In genomic region chr5:77066823-77067442, GRCh38 we compare ENCODE assay signal across 12 cellular contexts. TPM values are rescaled to one million over a fixed set of nuclear protein-coding genes. Genes with fewer than 3 reads are reported as not detected.
DNase-seq lines count a peak whose midpoint lies in the region; ATAC-seq and TF ChIP-seq lines count a peak whose summit lies in the region.
"Had no signal": no experiment of that assay in that cellular context is flagged by ENCODE, and none has a peak within 500 bp of the region (broad histone marks: within the 10 kb centered on the region; RNA-seq: fewer than 3 reads in every experiment).

No MANE protein-coding gene starts in this region.

- peaks cover 8% of the 10 kb centered on the region for H3K4me1 Mint-ChIP-seq in stimulated activated effector memory CD8-positive, alpha-beta T cell treated with anti-CD3 and anti-CD28 coated beads, Interleukin-12 subunit alpha, Interleukin-12 subunit beta, amount 100 ng/mL, for 72 hours

- H3K36me3 Mint-ChIP-seq in stimulated activated effector memory CD8-positive, alpha-beta T cell treated with anti-CD3 and anti-CD28 coated beads, Interleukin-12 subunit alpha, Interleukin-12 subunit beta, amount 100 ng/mL, for 72 hours, result peaks cover 54% of the 10 kb centered on the region

- DNase-seq in AG09319 (ENCODE audit: extremely low read depth, low read depth) (peak; percentile 43), LHCN-M2 (ENCODE audit: low read depth) (peak; percentile 56), fibroblast of pulmonary artery (ENCODE audit: low read depth) (peak; percentile 73), HuH-7.5 (ENCODE audit: low spot score) (no peak), dermis blood vessel endothelial cell (no peak), SW 1271 (lab: John Stamatoyannopoulos, UW) (no peak)
- no peak for DNase-seq in stimulated activated effector memory CD8-positive, alpha-beta T cell treated with anti-CD3 and anti-CD28 coated beads, Interleukin-12 subunit alpha, Interleukin-12 subunit beta, amount 100 ng/mL, for 72 hours (ENCODE audit: low spot score in 2 of 2)
- DNase-seq: activated B cell treated with CpG ODN at 0.5 μM for 24 hours, caudate nucleus, NCI-H2227 treated with DMSO at 0.1 percent for 48 hours, upper lobe of right lung had no signal

- no peak overlapping the region for H3K4me3 Mint-ChIP-seq in stimulated activated effector memory CD8-positive, alpha-beta T cell treated with anti-CD3 and anti-CD28 coated beads, Interleukin-12 subunit alpha, Interleukin-12 subunit beta, amount 100 ng/mL, for 72 hours
- H3K4me3 Mint-ChIP-seq: activated B cell treated with CpG ODN at 0.5 μM for 24 hours had no signal

- TF ChIP-seq CTCF in AG09319 (IDR thresholded peaks at IDR 0.05; ENCODE audit: low read depth, low read length) (no peak), fibroblast of pulmonary artery (IDR thresholded peaks at IDR 0.05; ENCODE audit: low read length, missing control alignments) (no peak)

- peak; percentile 56 for ATAC-seq in GM21515 (IDR thresholded peaks at IDR 0.05; ENCODE audit: unreplicated experiment)
- no peak for ATAC-seq in stimulated activated effector memory CD8-positive, alpha-beta T cell treated with anti-CD3 and anti-CD28 coated beads, Interleukin-12 subunit alpha, Interleukin-12 subunit beta, amount 100 ng/mL, for 72 hours

- H3K27ac Mint-ChIP-seq in stimulated activated effector memory CD8-positive, alpha-beta T cell treated with anti-CD3 and anti-CD28 coated beads, Interleukin-12 subunit alpha, Interleukin-12 subunit beta, amount 100 ng/mL, for 72 hours, result no peak overlapping the region
- H3K27ac Mint-ChIP-seq: activated B cell treated with CpG ODN at 0.5 μM for 24 hours had no signal

- H3K4me3 ChIP-seq in fibroblast of pulmonary artery (replicated peaks; ENCODE audit: low read depth, low read length), result no peak overlapping the region
- H3K4me3 ChIP-seq: upper lobe of right lung had no signal

- no peaks in the 10 kb centered on the region for H3K9me3 Mint-ChIP-seq in stimulated activated effector memory CD8-positive, alpha-beta T cell treated with anti-CD3 and anti-CD28 coated beads, Interleukin-12 subunit alpha, Interleukin-12 subunit beta, amount 100 ng/mL, for 72 hours
- H3K9me3 Mint-ChIP-seq: activated B cell treated with CpG ODN at 0.5 μM for 24 hours had no signal

RNA-seq across cellular contexts. Expression of gene ZBED3, which starts 20.2 kb away (rescaled TPM):
- 0.19 and 0.98 TPM in 2 replicates for total RNA-seq in LHCN-M2 (2014; rRNA removed)
- 1.2 TPM for polyA plus RNA-seq in LHCN-M2 (2012)
- 3.6 and 6.1 TPM in 2 replicates for total RNA-seq in dermis blood vessel endothelial cell

RNA-seq across cellular contexts. Expression of gene AGGF1, which starts 36.7 kb away (rescaled TPM):
- total RNA-seq in LHCN-M2 (2014; rRNA removed) (25.8 and 33.1 TPM in 2 replicates), dermis blood vessel endothelial cell (26.7 and 33.8 TPM in 2 replicates)
- 8.3 TPM for polyA plus RNA-seq in LHCN-M2 (2012)

Comparison
In these comparisons a context has a peak if more than half of its experiments do, and no peak if none do; other contexts are left out.
1. DNase-seq: peak in AG09319 (single experiment), LHCN-M2 (single experiment) and fibroblast of pulmonary artery (single experiment); none in HuH-7.5 (single experiment), stimulated activated effector memory CD8-positive, alpha-beta T cell treated with anti-CD3 and anti-CD28 coated beads, Interleukin-12 subunit alpha, Interleukin-12 subunit beta, amount 100 ng/mL, for 72 hours (0 of 2), dermis blood vessel endothelial cell (single experiment) and SW 1271 (0 of 2).